In genomic region chr5:94376672-94377345, GRCh38 we compare ENCODE assay signal across 17 cellular contexts.
DNase-seq lines count a peak whose midpoint lies in the region; ATAC-seq and TF ChIP-seq lines count a peak whose summit lies in the region.
"Had no signal": no experiment of that assay in that cellular context is flagged by ENCODE, and none has a peak within 500 bp of the region (broad histone marks: within the 10 kb centered on the region; RNA-seq: fewer than 3 reads in every experiment).

No MANE protein-coding gene starts in this region.

- H3K79me1 ChIP-seq in trophoblast cell (ENCODE audit: low read length), result no peaks in the 10 kb centered on the region

- no peaks in the 10 kb centered on the region for H3K27me3 ChIP-seq in trophoblast cell (ENCODE audit: insufficient read depth, low read length)
- H3K27me3 ChIP-seq: heart right ventricle, Peyer's patch, transverse colon had no signal

- H3K4ac ChIP-seq in trophoblast cell (ENCODE audit: low read depth, low read length), result no peak overlapping the region

- H3K14ac ChIP-seq in trophoblast cell (ENCODE audit: low read length), result no peak overlapping the region

- H2AFZ ChIP-seq in trophoblast cell (ENCODE audit: insufficient read depth, low read length, poor library complexity), result no peak overlapping the region

- H2BK12ac ChIP-seq in trophoblast cell (ENCODE audit: low read length), result no peak overlapping the region

- no peak overlapping the region for H4K12ac ChIP-seq in trophoblast cell (ENCODE audit: low read depth, low read length)

- no peak overlapping the region for H3K18ac ChIP-seq in trophoblast cell (ENCODE audit: low read length)

- H4K8ac ChIP-seq in trophoblast cell (ENCODE audit: low read depth, low read length), result no peak overlapping the region

- H3K36me3 ChIP-seq in HEK293 (ENCODE audit: control insufficient read depth in 2 of 2, insufficient read depth in 1 of 2, low read length in 2 of 2), result no peaks in the 10 kb centered on the region
- H3K36me3 ChIP-seq in trophoblast cell (ENCODE audit: control insufficient read depth in 1 of 2, insufficient read depth in 2 of 2, low read length in 2 of 2), result no peaks in the 10 kb centered on the region
- H3K36me3 ChIP-seq: heart right ventricle, Peyer's patch, transverse colon had no signal

- no peaks in the 10 kb centered on the region; the same call in 1 of the 2 replicates for H3K4me1 ChIP-seq in HEK293 (ENCODE audit: control insufficient read depth, insufficient read depth, low read length)
- no peaks in the 10 kb centered on the region for H3K4me1 ChIP-seq in trophoblast cell (ENCODE audit: control insufficient read depth in 1 of 2, insufficient read depth in 2 of 2, low read length in 2 of 2)
- H3K4me1 ChIP-seq: heart right ventricle, Peyer's patch had no signal

- H3K27ac ChIP-seq in HEK293 (ENCODE audit: extremely low read depth, low read depth, low read length) (no peak overlapping the region), trophoblast cell (ENCODE audit: low read depth, low read length) (no peak overlapping the region)
- H3K27ac ChIP-seq: epithelial cell of prostate, heart right ventricle, Peyer's patch, transverse colon had no signal

- no peak for ATAC-seq in HG02840 (IDR thresholded peaks at IDR 0.05; ENCODE audit: low FRiP score, unreplicated experiment)
- ATAC-seq: activated CD8-positive, alpha-beta memory T cell treated with anti-CD3 and anti-CD28 coated beads, Interleukin-2, amount 10 ng/mL, durations not matched to agents 7 days and 5 days; activated naive CD4-positive, alpha-beta T cell treated with anti-CD3 and anti-CD28 coated beads, Interleukin-2, amount 50 U/mL, for 72 hours; GM12878; heart right ventricle had no signal

- H3K4me2 ChIP-seq in trophoblast cell (ENCODE audit: low read length), result peak overlapping the region; percentile 39
- H3K4me2 ChIP-seq: smooth muscle cell had no signal

- TF ChIP-seq CTCF in HEK293 (tag by site-specific recombination; IDR thresholded peaks at IDR 0.05), result no peak

- CTCF ChIA-PET in HEK293 (lab: Yijun Ruan, JAX), result no interaction called here

- no peak overlapping the region for H4K91ac ChIP-seq in trophoblast cell (ENCODE audit: low read depth, low read length)

- WGBS in trophoblast cell (ENCODE audit: extremely low coverage, insufficient coverage, insufficient read length), result no CpG with 5 or more reads among the region's 4 CpGs

- no peak overlapping the region for H2BK120ac ChIP-seq in trophoblast cell (ENCODE audit: insufficient read depth, low read length, poor library complexity)

- no peak overlapping the region for H3K9ac ChIP-seq in trophoblast cell (ENCODE audit: low read length)

- no peak overlapping the region for H2AK5ac ChIP-seq in trophoblast cell (ENCODE audit: low read length)

- H3K23ac ChIP-seq in trophoblast cell (ENCODE audit: low read length), result no peak overlapping the region

- H3K9me3 ChIP-seq in HEK293 (ENCODE audit: control insufficient read depth, insufficient read depth, low read depth, low read length) (no peaks in the 10 kb centered on the region), trophoblast cell (ENCODE audit: insufficient read depth, low read depth, low read length) (no peaks in the 10 kb centered on the region)
- H3K9me3 ChIP-seq: Peyer's patch, transverse colon had no signal

- H3K4me3 ChIP-seq in HEK293 (ENCODE audit: low read depth, low read length) (no peak overlapping the region), trophoblast cell (ENCODE audit: low read depth, low read length) (no peak overlapping the region)
- H3K4me3 ChIP-seq: GM12878, heart right ventricle, Peyer's patch, smooth muscle cell, transverse colon had no signal

- no peak overlapping the region for H2BK5ac ChIP-seq in trophoblast cell (ENCODE audit: low read depth, low read length, poor library complexity)

- no peaks in the 10 kb centered on the region for H3K79me2 ChIP-seq in trophoblast cell (ENCODE audit: control insufficient read depth, insufficient read depth, low read length, poor library complexity)

- peak; percentile 24 to 42 for DNase-seq in NCI-H1930 (lab: John Stamatoyannopoulos, UW)
- peak; percentile 79 for DNase-seq in SIG-M5 treated with dmso at 0.1 percent for 504 hours (lab: John Stamatoyannopoulos, UW; ENCODE audit: unreplicated experiment)
- DNase-seq in trophoblast cell, result no peak
- DNase-seq in dedifferentiated amniotic fluid mesenchymal stem cell (ENCODE audit: extremely low spot score), result no peak
- no peak for DNase-seq in retina
- no peak for DNase-seq in DMS79 treated with DMSO at 0.1 percent for 48 hours (lab: John Stamatoyannopoulos, UW)
- DNase-seq: activated CD8-positive, alpha-beta memory T cell treated with anti-CD3 and anti-CD28 coated beads, Interleukin-2, amount 10 ng/mL, durations not matched to agents 7 days and 5 days; caudate nucleus; heart right ventricle; Peyer's patch; transverse colon had no signal

- POLR2A ChIA-PET in HEK293 (lab: Yijun Ruan, JAX), result no interaction called here

TF ChIP-seq in HEK293, 187 proteins besides CTCF, POLR2A, EP300 and RAD21:
- TF ChIP-seq ZBTB49 (tag by site-specific recombination; IDR thresholded peaks at IDR 0.05; ENCODE audit: low read depth) (no peak), ZNF133 (tag by site-specific recombination; IDR thresholded peaks at IDR 0.05) (no peak), FEZF1 (tag by site-specific recombination; IDR thresholded peaks at IDR 0.05) (peak; percentile 58), GLI2 (tag by site-specific recombination; IDR thresholded peaks at IDR 0.05; ENCODE audit: borderline replicate concordance, low read depth) (no peak), ZNF549 (tag by site-specific recombination; IDR thresholded peaks at IDR 0.05) (no peak), ZIC2 (tag by site-specific recombination; IDR thresholded peaks at IDR 0.05) (peak; percentile 48)
- TF ChIP-seq, protein P1, sequence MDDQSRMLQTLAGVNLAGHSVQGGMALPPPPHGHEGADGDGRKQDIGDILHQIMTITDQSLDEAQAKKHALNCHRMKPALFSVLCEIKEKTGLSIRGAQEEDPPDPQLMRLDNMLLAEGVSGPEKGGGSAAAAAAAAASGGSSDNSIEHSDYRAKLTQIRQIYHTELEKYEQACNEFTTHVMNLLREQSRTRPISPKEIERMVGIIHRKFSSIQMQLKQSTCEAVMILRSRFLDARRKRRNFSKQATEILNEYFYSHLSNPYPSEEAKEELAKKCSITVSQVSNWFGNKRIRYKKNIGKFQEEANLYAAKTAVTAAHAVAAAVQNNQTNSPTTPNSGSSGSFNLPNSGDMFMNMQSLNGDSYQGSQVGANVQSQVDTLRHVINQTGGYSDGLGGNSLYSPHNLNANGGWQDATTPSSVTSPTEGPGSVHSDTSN (CRISPR knock-in tag; IDR thresholded peaks at IDR 0.05), result no peak

Comparison
In these comparisons a context has a peak if more than half of its experiments do, and no peak if none do; other contexts are left out.
1. DNase-seq: peak in NCI-H1930 (2 of 2) and SIG-M5 treated with dmso at 0.1 percent for 504 hours (single experiment); none in trophoblast cell (0 of 2), dedifferentiated amniotic fluid mesenchymal stem cell (single experiment), retina (single experiment) and DMS79 treated with DMSO at 0.1 percent for 48 hours (single experiment).